In the genomic region with DNA sequence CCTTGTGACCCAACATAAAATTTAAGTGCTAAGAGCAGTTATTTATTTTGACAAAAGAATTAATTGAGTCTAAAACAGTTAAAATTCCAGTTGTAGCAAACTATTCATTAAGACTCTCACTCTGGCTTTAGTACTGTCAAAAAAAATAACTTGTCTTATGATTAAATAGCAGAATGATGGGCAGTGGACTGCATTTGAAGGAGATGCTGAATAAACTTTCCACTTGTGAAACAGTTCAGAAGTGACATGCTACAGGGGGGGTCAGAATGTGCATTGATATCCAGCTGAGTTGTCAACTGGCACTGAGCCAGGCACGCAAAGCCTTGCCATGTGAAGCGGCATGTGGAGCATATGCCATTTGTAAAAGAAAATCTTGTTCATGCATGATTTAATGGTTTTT, we compare ENCODE assay signal across 8 cellular contexts.
A peak's percentile ranks its signal among the peaks of the same experiment; 100 is the strongest.
DNase-seq lines count a peak whose midpoint lies in the region; ATAC-seq and TF ChIP-seq lines count a peak whose summit lies in the region.
"Had no signal": no experiment of that assay in that cellular context is flagged by ENCODE, and none has a peak within 500 bp of the region (broad histone marks: within the 10 kb centered on the region; RNA-seq: fewer than 3 reads in every experiment).

No MANE protein-coding gene starts in this region.

- peak; percentile 61 for DNase-seq in HEK293T (ENCODE audit: extremely low spot score)
- DNase-seq in NCI-H510A (lab: John Stamatoyannopoulos, UW) = peak; percentile 35
- peak; percentile 85 for DNase-seq in epithelial cell of esophagus (ENCODE audit: low read depth)
- peak; percentile 71 for DNase-seq in skeletal muscle cell (ENCODE audit: low read depth)
- DNase-seq in T-helper 1 cell = no peak

- POLR2A ChIA-PET in HEK293T (lab: Yijun Ruan, JAX) = no interaction called here

- no peak for TF ChIP-seq CTCF in epithelial cell of esophagus (IDR thresholded peaks at IDR 0.05; ENCODE audit: insufficient read depth, low read depth, low read length, missing control alignments)

- CTCF ChIA-PET in HEK293T (lab: Yijun Ruan, JAX) = no interaction called here

- ATAC-seq in HG03095 (IDR thresholded peaks at IDR 0.05; ENCODE audit: unreplicated experiment) (no peak), HG03378 (IDR thresholded peaks at IDR 0.05; ENCODE audit: unreplicated experiment) (no peak)

- no peak overlapping the region for H3K4me3 ChIP-seq in epithelial cell of esophagus (ENCODE audit: low read length)
- no peak overlapping the region for H3K4me3 ChIP-seq in skeletal muscle cell (ENCODE audit: low read depth, low read length)
- H3K4me3 ChIP-seq: ascending aorta had no signal

TF ChIP-seq in HEK293T, 16 proteins besides CTCF, POLR2A, EP300 and RAD21:
- TF ChIP-seq ARNT (IDR thresholded peaks at IDR 0.05) = peak; percentile 99
- TF ChIP-seq L3MBTL2 (conservative IDR thresholded peaks at IDR 0.05) = peak; percentile 51; the same call in 1 of the 2 replicates
- no peak for TF ChIP-seq HDGF (IDR thresholded peaks at IDR 0.05; ENCODE audit: borderline replicate concordance)
- TF ChIP-seq PKNOX1 (IDR thresholded peaks at IDR 0.05) = peak; percentile 90
- TF ChIP-seq FOXM1 (IDR thresholded peaks at IDR 0.05; ENCODE audit: borderline replicate concordance) = peak; percentile 52; the same call in 1 of the 2 replicates
- TF ChIP-seq SUZ12 (IDR thresholded peaks at IDR 0.05) = no peak
- peak; percentile 83 for TF ChIP-seq CTBP1 (IDR thresholded peaks at IDR 0.05; ENCODE audit: borderline replicate concordance)
- TF ChIP-seq BHLHE40 (IDR thresholded peaks at IDR 0.05; ENCODE audit: borderline replicate concordance) = no peak

Comparison
In these comparisons a context has a peak if more than half of its experiments do, and no peak if none do; other contexts are left out.
1. DNase-seq: peak in HEK293T (single experiment), NCI-H510A (single experiment), epithelial cell of esophagus (single experiment) and skeletal muscle cell (single experiment); none in T-helper 1 cell (0 of 5).